In genomic region chr17:40367728-40368127, GRCh38 we compare ENCODE assay signal across 4 cellular contexts. TPM values are rescaled to one million over a fixed set of nuclear protein-coding genes. Genes with fewer than 3 reads are reported as not detected.
"Had no signal": no experiment of that assay in that cellular context is flagged by ENCODE, and none has a peak within 500 bp of the region (broad histone marks: within the 10 kb centered on the region; RNA-seq: fewer than 3 reads in every experiment).

No MANE protein-coding gene starts in this region.

RNA-seq across cellular contexts. Expression of gene GJD3, which starts 3.2 kb away (rescaled TPM):
- total RNA-seq: H9, HepG2, HT1080 had no signal
- polyA plus RNA-seq: HepG2, IgD-negative memory B cell had no signal

RNA-seq across cellular contexts. Expression of gene TOP2A, which starts 50.0 kb away (rescaled TPM):
- polyA plus RNA-seq: IgD-negative memory B cell had no signal
